In genomic region chr13:107275945-107276614, GRCh38 we compare ENCODE assay signal across 19 cellular contexts.
"Had no signal": no experiment of that assay in that cellular context is flagged by ENCODE, and none has a peak within 500 bp of the region (broad histone marks: within the 10 kb centered on the region; RNA-seq: fewer than 3 reads in every experiment).

No MANE protein-coding gene starts in this region.

- H3K36me3 ChIP-seq: ascending aorta, esophagus muscularis mucosa, lower lobe of right lung, sigmoid colon, stomach, upper lobe of left lung had no signal

- H3K4me1 ChIP-seq: ascending aorta, esophagus muscularis mucosa, lower lobe of right lung, sigmoid colon, stomach, upper lobe of left lung had no signal

- ATAC-seq: activated CD8-positive, alpha-beta T cell treated with anti-CD3 and anti-CD28 coated beads, Interleukin-2, amount 10 ng/mL, durations not matched to agents 7 days and 5 days; activated naive CD8-positive, alpha-beta T cell treated with anti-CD3 and anti-CD28 coated beads, Interleukin-2, amount 50 U/mL, for 24 hours; lower lobe of right lung; stimulated activated effector memory CD8-positive, alpha-beta T cell treated with anti-CD3 and anti-CD28 coated beads, Interleukin-12 subunit alpha, Interleukin-12 subunit beta, amount 100 ng/mL, for 72 hours had no signal

- DNase-seq: activated CD4-positive, alpha-beta T cell treated with anti-CD3 and anti-CD28 coated beads, Interleukin-2, amount 10 ng/mL, durations not matched to agents 24 days and 14 days; activated CD8-positive, alpha-beta T cell treated with anti-CD3 and anti-CD28 coated beads, Interleukin-2, amount 10 ng/mL, durations not matched to agents 7 days and 5 days; activated naive CD4-positive, alpha-beta T cell treated with anti-CD3 and anti-CD28 coated beads for 36 hours; activated naive CD8-positive, alpha-beta T cell treated with anti-CD3 and anti-CD28 coated beads, Interleukin-2, amount 50 U/mL, for 24 hours; activated T-cell treated with anti-CD3 and anti-CD28 coated beads, Interleukin-2, amount 50 U/mL, for 24 hours; dorsolateral prefrontal cortex; foreskin fibroblast; hypothalamus; lower lobe of right lung; midbrain; nucleus accumbens; sigmoid colon; stimulated activated CD4-positive, alpha-beta T cell treated with anti-CD3 and anti-CD28 coated beads, Interleukin-4, amount 100 ng/mL, for 24 hours; stomach; T1000; upper lobe of left lung had no signal

- H3K4me3 ChIP-seq: ascending aorta, dorsolateral prefrontal cortex, esophagus muscularis mucosa, lower lobe of right lung, sigmoid colon, stomach, upper lobe of left lung had no signal

- H3K27me3 ChIP-seq: ascending aorta, dorsolateral prefrontal cortex, esophagus muscularis mucosa, sigmoid colon, stomach, upper lobe of left lung had no signal

- H3K27ac ChIP-seq: ascending aorta, dorsolateral prefrontal cortex, esophagus muscularis mucosa, lower lobe of right lung, sigmoid colon, stomach, upper lobe of left lung had no signal

- H3K9me3 ChIP-seq: ascending aorta, esophagus muscularis mucosa, lower lobe of right lung, sigmoid colon, stomach, upper lobe of left lung had no signal
